In the genomic region with DNA sequence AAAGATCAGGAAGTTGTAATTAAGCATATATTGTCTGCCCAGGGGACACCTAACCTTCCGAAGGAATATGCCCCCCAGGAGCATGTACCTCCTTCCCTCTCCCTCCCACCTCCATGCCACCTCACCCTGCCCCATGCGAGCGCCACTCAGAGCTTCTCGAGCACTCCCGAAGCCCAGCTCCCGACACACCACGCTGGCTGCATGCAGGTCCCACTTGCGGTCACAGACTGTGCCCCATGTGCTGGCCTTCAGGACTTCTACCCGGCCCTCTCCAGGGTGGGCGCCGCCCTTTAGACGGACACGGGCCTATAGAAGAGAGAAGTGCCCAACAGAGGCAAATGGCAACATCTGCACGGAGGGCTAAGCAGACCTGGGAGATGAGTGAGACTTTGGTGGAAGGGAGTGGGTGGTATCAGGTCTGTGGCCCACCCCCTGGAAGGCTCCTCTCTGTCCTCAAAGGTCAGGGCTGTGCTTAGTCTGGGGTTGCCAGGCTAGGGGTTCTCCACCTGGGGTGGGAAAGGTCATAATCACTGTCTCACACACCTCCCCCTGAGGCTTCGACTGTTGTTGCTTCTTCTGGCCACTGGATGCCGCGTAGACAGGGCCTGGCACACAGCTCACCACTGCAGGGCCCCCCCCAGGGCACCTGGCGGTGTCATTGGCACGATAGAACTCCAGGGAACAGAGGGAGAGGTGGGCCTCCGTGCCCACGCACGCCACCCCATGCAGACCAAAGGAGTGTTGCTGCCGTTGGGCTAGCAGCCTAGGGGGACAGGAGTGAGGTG, we compare ENCODE assay signal across 22 cellular contexts. TPM values are rescaled to one million over a fixed set of nuclear protein-coding genes. Genes with fewer than 3 reads are reported as not detected.
"Had no signal": no experiment of that assay in that cellular context is flagged by ENCODE, and none has a peak within 500 bp of the region (broad histone marks: within the 10 kb centered on the region; RNA-seq: fewer than 3 reads in every experiment).

No MANE protein-coding gene starts in this region.

- H3K9me3 Mint-ChIP-seq: activated naive CD4-positive, alpha-beta T cell treated with anti-CD3 and anti-CD28 coated beads, Interleukin-2, amount 50 U/mL, for 24 hours; activated T-cell treated with anti-CD3 and anti-CD28 coated beads, Interleukin-2, amount 50 U/mL, for 24 hours; brain; naive thymus-derived CD4-positive, alpha-beta T cell; T-helper 1 cell treated with Interleukin-12 subunit alpha and Interleukin-12 subunit beta and Interleukin-4 antibody, amounts not matched to agents 30 μg/mL and 1 μg/mL, for 36 hours; WTC11 had no signal

- ATAC-seq: activated CD8-positive, alpha-beta memory T cell treated with anti-CD3 and anti-CD28 coated beads, Interleukin-2, amount 10 ng/mL, durations not matched to agents 7 days and 5 days; left cardiac atrium; lower lobe of right lung; naive thymus-derived CD4-positive, alpha-beta T cell; sciatic nerve; WTC11 had no signal

- H3K27me3 ChIP-seq: dorsolateral prefrontal cortex, neutrophil, testis had no signal

- H3K4me3 Mint-ChIP-seq: activated CD8-positive, alpha-beta memory T cell treated with anti-CD3 and anti-CD28 coated beads, Interleukin-2, amount 10 ng/mL, durations not matched to agents 7 days and 5 days; activated naive CD4-positive, alpha-beta T cell treated with anti-CD3 and anti-CD28 coated beads, Interleukin-2, amount 50 U/mL, for 24 hours; activated T-cell treated with anti-CD3 and anti-CD28 coated beads, Interleukin-2, amount 50 U/mL, for 24 hours; brain; naive thymus-derived CD4-positive, alpha-beta T cell; T-helper 1 cell treated with Interleukin-12 subunit alpha and Interleukin-12 subunit beta and Interleukin-4 antibody, amounts not matched to agents 30 μg/mL and 1 μg/mL, for 36 hours; WTC11 had no signal

- H3K27me3 Mint-ChIP-seq: brain, progenitor cell of endocrine pancreas had no signal

- H3K27ac Mint-ChIP-seq: activated CD8-positive, alpha-beta memory T cell treated with anti-CD3 and anti-CD28 coated beads, Interleukin-2, amount 10 ng/mL, durations not matched to agents 7 days and 5 days; activated naive CD4-positive, alpha-beta T cell treated with anti-CD3 and anti-CD28 coated beads, Interleukin-2, amount 50 U/mL, for 24 hours; activated T-cell treated with anti-CD3 and anti-CD28 coated beads, Interleukin-2, amount 50 U/mL, for 24 hours; brain; progenitor cell of endocrine pancreas; T-helper 1 cell treated with Interleukin-12 subunit alpha and Interleukin-12 subunit beta and Interleukin-4 antibody, amounts not matched to agents 30 μg/mL and 1 μg/mL, for 36 hours; WTC11 had no signal

- DNase-seq: activated CD4-positive, alpha-beta T cell treated with anti-CD3 and anti-CD28 coated beads, Interleukin-2, amount 50 U/mL, for 1 hour; activated CD8-positive, alpha-beta memory T cell treated with anti-CD3 and anti-CD28 coated beads, Interleukin-2, amount 10 ng/mL, durations not matched to agents 7 days and 5 days; activated effector memory CD4-positive, alpha-beta T cell treated with Interleukin-2 at 50 U/mL for 16 hours; activated T-cell treated with anti-CD3 and anti-CD28 coated beads, Interleukin-2, amount 50 U/mL, for 24 hours; amygdala; dorsolateral prefrontal cortex; hippocampal formation; left cardiac atrium; lower lobe of right lung; naive thymus-derived CD4-positive, alpha-beta T cell; stimulated activated CD4-positive, alpha-beta T cell treated with anti-CD3 and anti-CD28 coated beads, Interleukin-2, amount 100 ng/mL, for 24 hours; stimulated activated naive CD4-positive, alpha-beta T cell treated with Interleukin-2 at 50 U/mL for 16 hours; testis had no signal

- H3K27ac ChIP-seq: dorsolateral prefrontal cortex, lower lobe of right lung, neutrophil, testis had no signal

RNA-seq across cellular contexts. Expression of gene DQX1, which starts 10.3 kb away (rescaled TPM):
- total RNA-seq: glomerular endothelial cell, left cardiac atrium, mononuclear cell, sciatic nerve had no signal
- polyA plus RNA-seq: naive thymus-derived CD4-positive, alpha-beta T cell had no signal
